In genomic region chr1:154559496-154559950, GRCh38 we compare ENCODE assay signal across 8 cellular contexts. TPM values are rescaled to one million over a fixed set of nuclear protein-coding genes. Genes with fewer than 3 reads are reported as not detected.
DNase-seq lines count a peak whose midpoint lies in the region; ATAC-seq and TF ChIP-seq lines count a peak whose summit lies in the region.

No MANE protein-coding gene starts in this region.

- H3K9me3 ChIP-seq in ES-I3 (ENCODE audit: control insufficient read depth, insufficient read depth, low read length) (no peaks in the 10 kb centered on the region), upper lobe of left lung (no peaks in the 10 kb centered on the region)

- H3K36me3 ChIP-seq in ES-I3 (ENCODE audit: insufficient read depth, low read length) = peaks cover 12% of the 10 kb centered on the region
- H3K36me3 ChIP-seq in upper lobe of left lung = peaks cover 11 to 15% (median 14%) of the 10 kb centered on the region in 4 donors

- no peak for TF ChIP-seq POLR2A in upper lobe of left lung (IDR thresholded peaks at IDR 0.05)

- H3K27ac Mint-ChIP-seq in HFFc6 = peak overlapping the region; percentile 98

- H3K4me1 Mint-ChIP-seq in HFFc6 (ENCODE audit: low read depth) = peaks cover 26% of the 10 kb centered on the region

- peak overlapping the region; percentile 62 for H3K9ac ChIP-seq in ES-I3 (ENCODE audit: low read depth, low read length)

- H3K4me3 ChIP-seq in upper lobe of left lung = peak overlapping the region; percentile 67 to 99 (median 94)

- H3K9me3 Mint-ChIP-seq in HFFc6 = no peaks in the 10 kb centered on the region

- WGBS in upper lobe of left lung, 2 donors = 6 to 8% methylated on average over 10 to 11 of the region's 11 CpGs

- no peaks in the 10 kb centered on the region for H3K27me3 ChIP-seq in upper lobe of left lung

- intact Hi-C loops in left cardiac atrium (cut with DNase I) = no loop called here
- intact Hi-C loops in posterior cingulate gyrus (cut with DNase I) = loop anchor here (1.0 to 10.0 kb wide), 7 partner anchors 67 to 505 kb away; partner anchors contain the start of genes CKS1B, EFNA4, KCNN3 and PMVK

- H3K4me1 ChIP-seq in ES-I3 (ENCODE audit: insufficient read depth, low read length) = peaks cover 12% of the 10 kb centered on the region
- H3K4me1 ChIP-seq in upper lobe of left lung = peaks cover 10 to 35% (median 22%) of the 10 kb centered on the region in 4 donors

- H3K27ac ChIP-seq in upper lobe of left lung = peak overlapping the region; percentile 84 to 97 (median 91)

- peak; percentile 67 to 78 for ATAC-seq in left cardiac atrium
- peak; percentile 90 to 91 for ATAC-seq in upper lobe of left lung (ENCODE audit: low FRiP score in 2 of 2)

- TF ChIP-seq EP300 in upper lobe of left lung (IDR thresholded peaks at IDR 0.05) = no peak

- peaks cover 5% of the 10 kb centered on the region for H3K27me3 Mint-ChIP-seq in HFFc6 (ENCODE audit: insufficient read depth)

- H3K4me3 Mint-ChIP-seq in HFFc6 = peak overlapping the region; percentile 96

- DNase-seq in HFFc6 (peak; percentile 95), NCI-H1417 treated with DMSO at 0.1 percent for 48 hours (lab: John Stamatoyannopoulos, UW) (peak; percentile 46), T follicular helper cell (ENCODE audit: low read depth) (peak; percentile 75), amniotic epithelial cell (ENCODE audit: low read depth) (peak; percentile 90), left cardiac atrium (peak; percentile 89), posterior cingulate gyrus (peak; percentile 83 to 98 (median 88)), upper lobe of left lung (peak in 1 of 2 donors; percentile 92)

- TF ChIP-seq CTCF in HFFc6 (IDR thresholded peaks at IDR 0.05) (peak; percentile 96), upper lobe of left lung (IDR thresholded peaks at IDR 0.05) (peak; percentile 89 to 95 (median 94))

- H3K36me3 Mint-ChIP-seq in HFFc6 (ENCODE audit: low read depth) = peaks cover 28% of the 10 kb centered on the region

RNA-seq across cellular contexts. Expression of gene UBE2Q1, which starts 1.1 kb away (rescaled TPM):
- total RNA-seq in HFFc6 (2021; fragmentation: NEBNext Ultra II Directional; extraction: Animal tissue kit (Norgen Biotek cat#: 25700)) = 100 to 1,000 TPM in 1 of 6 experiments, 10 to 100 TPM in 5; 72.6 to 101 (median 91.5) TPM
- total RNA-seq in left cardiac atrium (10 to 100 TPM; 45.8 to 57.9 TPM), upper lobe of left lung (10 to 100 TPM; 19.9 to 90.9 (median 36.4) TPM)

RNA-seq across cellular contexts. Expression of gene CHRNB2, which starts 8.1 kb away (rescaled TPM):
- under 1 TPM in 5 of 6 experiments, not detected in 1; 0.05 to 0.09 (median 0.07) TPM for total RNA-seq in HFFc6 (2021; fragmentation: NEBNext Ultra II Directional; extraction: Animal tissue kit (Norgen Biotek cat#: 25700))
- total RNA-seq in left cardiac atrium (under 1 TPM in 1 of 2 donors, not detected in 1; 0.05 TPM), upper lobe of left lung (under 1 TPM in 1 of 6 donors, not detected in 5; 0.15 TPM)

RNA-seq across cellular contexts. Expression of gene ADAR, which starts 48.5 kb away (rescaled TPM):
- 100 to 1,000 TPM; 122 to 136 (median 126) TPM for total RNA-seq in HFFc6 (2021; fragmentation: NEBNext Ultra II Directional; extraction: Animal tissue kit (Norgen Biotek cat#: 25700))
- total RNA-seq in left cardiac atrium = 10 to 100 TPM; 70.1 to 80.1 TPM
- total RNA-seq in upper lobe of left lung = 100 to 1,000 TPM; 113 to 226 (median 156) TPM

RNA-seq across cellular contexts. Expression of gene SHE, which starts 57.3 kb away (rescaled TPM):
- not detected for total RNA-seq in HFFc6 (2021; fragmentation: NEBNext Ultra II Directional; extraction: Animal tissue kit (Norgen Biotek cat#: 25700))
- total RNA-seq in left cardiac atrium (10 to 100 TPM; 13.5 to 21.4 TPM), upper lobe of left lung (10 to 100 TPM; 25.8 to 55.4 (median 29.5) TPM)

RNA-seq across cellular contexts. Expression of gene TDRD10, which starts 57.5 kb away (rescaled TPM):
- total RNA-seq in HFFc6 (2021; fragmentation: NEBNext Ultra II Directional; extraction: Animal tissue kit (Norgen Biotek cat#: 25700)) = not detected
- total RNA-seq in left cardiac atrium (1 to 10 TPM; 3.4 to 3.6 TPM), upper lobe of left lung (10 to 100 TPM in 4 of 6 donors, 1 to 10 TPM in 2; 6.2 to 47.1 (median 12.6) TPM)
